26 cellular contexts compared by ENCODE assay signal in the genomic region with DNA sequence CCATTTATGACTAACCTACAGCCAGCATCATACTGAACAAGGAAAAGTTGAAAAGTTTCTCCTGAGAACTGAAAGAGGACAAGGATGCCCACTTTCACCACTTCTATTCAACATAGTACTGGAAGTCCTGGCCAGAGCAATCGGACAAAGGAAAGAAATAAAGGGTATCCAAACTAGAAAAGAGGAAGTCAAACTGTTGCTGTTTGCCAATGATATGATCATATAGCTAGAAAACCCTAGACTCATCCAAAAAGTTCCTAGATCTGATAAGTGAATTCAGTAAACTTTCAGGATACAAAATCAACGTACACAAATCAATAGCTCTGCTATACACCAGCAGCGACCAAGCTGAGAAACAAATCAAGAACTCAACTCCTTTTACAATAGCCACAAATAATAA.
"Had no signal": no experiment of that assay in that cellular context is flagged by ENCODE, and none has a peak within 500 bp of the region (broad histone marks: within the 10 kb centered on the region; RNA-seq: fewer than 3 reads in every experiment).

No MANE protein-coding gene starts in this region.

- FAIRE-seq: HTR-8/SVneo had no signal

- H3K4me3 Mint-ChIP-seq: IgD-negative memory B cell had no signal

- H3K27me3 ChIP-seq: MG63 had no signal

- H3K27ac Mint-ChIP-seq: IgD-negative memory B cell had no signal

- DNase-seq: Karpas-422, KG1, MG63, NCI-H1092, NCI-H1105 treated with DMSO at 0.1 percent for 48 hours, NCI-H1417 treated with DMSO at 0.1 percent for 48 hours, NCI-H146, NCI-H1694 treated with DMSO at 0.1 percent for 48 hours, NCI-H1930, NCI-H2081, NCI-H2107, NCI-H2171, NCI-H226, NCI-H446, NCI-H510A, NCI-H524 treated with DMSO at 0.1 percent for 48 hours, NCI-H69, NCI-H774, PC-3, SHP77 had no signal

- H3K27me3 Mint-ChIP-seq: IgD-negative memory B cell had no signal

- ATAC-seq: Panc1, PC-3, SK-N-SH treated with all-trans-retinoic acid at 6 μM for 48 hours had no signal

- H3K27ac ChIP-seq: HL-60, RWPE1 had no signal

- H3K4me3 ChIP-seq: MG63 had no signal
